ENCODE assay signal across 8 cellular contexts in genomic region chr5:18305288-18305899, GRCh38.
DNase-seq lines count a peak whose midpoint lies in the region; ATAC-seq and TF ChIP-seq lines count a peak whose summit lies in the region.

No MANE protein-coding gene starts in this region.

- peak; percentile 93 for TF ChIP-seq CTCF in choroid plexus epithelial cell (conservative IDR thresholded peaks at IDR 0.05; ENCODE audit: low read depth, low read length)

- H3K27ac Mint-ChIP-seq in naive B cell = no peak overlapping the region
- H3K27ac Mint-ChIP-seq in activated naive CD8-positive, alpha-beta T cell treated with anti-CD3 and anti-CD28 coated beads, Interleukin-2, amount 50 U/mL, for 24 hours = no peak overlapping the region

- peak; percentile 55 for ATAC-seq in GM18499 (IDR thresholded peaks at IDR 0.05; ENCODE audit: insufficient read depth, unreplicated experiment)
- ATAC-seq in HG02938 (IDR thresholded peaks at IDR 0.05; ENCODE audit: unreplicated experiment) = peak; percentile 82
- peak in 1 of 2 donors; percentile 41 for ATAC-seq in naive B cell (ENCODE audit: low read depth in 2 of 2)
- no peak for ATAC-seq in activated naive CD8-positive, alpha-beta T cell treated with anti-CD3 and anti-CD28 coated beads, Interleukin-2, amount 50 U/mL, for 24 hours

- no peaks in the 10 kb centered on the region for H3K4me1 Mint-ChIP-seq in naive B cell
- no peaks in the 10 kb centered on the region for H3K4me1 Mint-ChIP-seq in activated naive CD8-positive, alpha-beta T cell treated with anti-CD3 and anti-CD28 coated beads, Interleukin-2, amount 50 U/mL, for 24 hours

- H3K9me3 Mint-ChIP-seq in naive B cell = peaks cover 0 to 2% (median 0%) of the 10 kb centered on the region in 7 donors
- peaks cover 5% of the 10 kb centered on the region for H3K9me3 Mint-ChIP-seq in activated naive CD8-positive, alpha-beta T cell treated with anti-CD3 and anti-CD28 coated beads, Interleukin-2, amount 50 U/mL, for 24 hours

- H3K4me3 ChIP-seq in choroid plexus epithelial cell (ENCODE audit: low read depth, low read length) = no peak overlapping the region

- no peaks in the 10 kb centered on the region for H3K36me3 Mint-ChIP-seq in naive B cell
- no peaks in the 10 kb centered on the region for H3K36me3 Mint-ChIP-seq in activated naive CD8-positive, alpha-beta T cell treated with anti-CD3 and anti-CD28 coated beads, Interleukin-2, amount 50 U/mL, for 24 hours (ENCODE audit: low read depth)

- in situ Hi-C loops in ACHN (cut with HindIII; ENCODE audit: low pct_ligation_motif_present, low pct_unique_long_range_greater_than_20kb, low sequenced_read_pairs) = no loop called here

- peaks cover 0 to 8% (median 3%) of the 10 kb centered on the region in 3 donors for H3K27me3 Mint-ChIP-seq in naive B cell
- H3K27me3 Mint-ChIP-seq in activated naive CD8-positive, alpha-beta T cell treated with anti-CD3 and anti-CD28 coated beads, Interleukin-2, amount 50 U/mL, for 24 hours = no peaks in the 10 kb centered on the region

- DNase-seq in ACHN (peak; percentile 22), NCI-H69 (lab: John Stamatoyannopoulos, UW) (peak; percentile 60), choroid plexus epithelial cell (ENCODE audit: low read depth) (peak; percentile 68), naive B cell (peak; percentile 25), activated T-cell treated with anti-CD3 and anti-CD28 coated beads for 4 hours (no peak)
- DNase-seq in activated naive CD8-positive, alpha-beta T cell treated with anti-CD3 and anti-CD28 coated beads, Interleukin-2, amount 50 U/mL, for 24 hours = no peak

- H3K4me3 Mint-ChIP-seq in naive B cell = no peak overlapping the region
- no peak overlapping the region for H3K4me3 Mint-ChIP-seq in activated naive CD8-positive, alpha-beta T cell treated with anti-CD3 and anti-CD28 coated beads, Interleukin-2, amount 50 U/mL, for 24 hours

Comparison
In these comparisons a context has a peak if more than half of its experiments do, and no peak if none do; other contexts are left out.
1. DNase-seq: peak in ACHN (single experiment), NCI-H69 (single experiment), choroid plexus epithelial cell (single experiment) and naive B cell (single experiment); none in activated T-cell treated with anti-CD3 and anti-CD28 coated beads for 4 hours (single experiment) and activated naive CD8-positive, alpha-beta T cell treated with anti-CD3 and anti-CD28 coated beads, Interleukin-2, amount 50 U/mL, for 24 hours (single experiment).